ENCODE assay signal across 1 cellular context in the genomic region with DNA sequence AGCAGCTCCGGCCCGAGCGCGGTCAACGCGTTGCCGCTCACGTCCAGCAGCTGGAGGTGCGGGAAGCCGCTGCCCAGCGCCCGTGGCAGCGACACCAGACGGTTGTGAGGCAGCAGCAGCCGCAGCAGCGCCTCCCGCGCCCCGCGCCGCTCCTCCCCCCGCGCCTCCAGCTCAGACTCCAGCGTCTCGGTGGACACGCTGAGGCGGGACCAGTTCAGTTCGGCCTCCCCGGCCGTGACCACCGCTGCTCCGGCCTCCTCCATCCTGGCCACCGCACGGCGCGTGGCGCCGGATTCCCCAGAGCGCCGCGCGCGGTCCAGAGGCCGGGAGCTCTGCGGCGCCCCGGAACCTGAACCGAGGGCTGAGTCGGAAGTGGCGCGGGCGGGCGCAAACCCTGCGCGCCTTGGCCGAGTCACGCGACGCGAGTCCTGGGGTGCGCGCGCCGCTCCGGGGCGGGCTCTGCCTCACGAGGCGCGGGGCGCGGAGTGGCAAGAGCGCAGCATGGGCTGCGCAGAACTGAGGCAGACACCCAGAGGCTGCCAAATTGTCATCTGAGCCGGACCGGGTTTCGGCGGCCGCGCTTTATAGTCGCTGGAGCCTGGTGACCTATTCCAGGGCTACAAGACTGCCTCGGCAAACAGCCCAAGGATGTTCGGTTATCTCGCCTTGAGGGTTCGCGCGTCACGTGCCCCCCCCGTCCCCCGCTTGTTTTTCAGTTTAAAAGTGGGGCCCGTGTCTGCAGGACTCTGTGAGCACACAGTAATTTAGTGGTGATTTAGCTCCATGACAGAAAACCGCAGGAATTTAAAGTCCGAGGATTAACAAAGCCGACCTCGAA.
TF ChIP-seq lines count a peak whose summit lies in the region.

A gene (minus strand): TSS at position 374 of the 838 bp plus-strand sequence. CDS start 111 bp downstream, at position 263.

TF ChIP-seq in HepG2, 621 proteins besides CTCF, POLR2A, EP300 and RAD21 (continued from another document and continues in another):
- TF ChIP-seq, protein P1, sequence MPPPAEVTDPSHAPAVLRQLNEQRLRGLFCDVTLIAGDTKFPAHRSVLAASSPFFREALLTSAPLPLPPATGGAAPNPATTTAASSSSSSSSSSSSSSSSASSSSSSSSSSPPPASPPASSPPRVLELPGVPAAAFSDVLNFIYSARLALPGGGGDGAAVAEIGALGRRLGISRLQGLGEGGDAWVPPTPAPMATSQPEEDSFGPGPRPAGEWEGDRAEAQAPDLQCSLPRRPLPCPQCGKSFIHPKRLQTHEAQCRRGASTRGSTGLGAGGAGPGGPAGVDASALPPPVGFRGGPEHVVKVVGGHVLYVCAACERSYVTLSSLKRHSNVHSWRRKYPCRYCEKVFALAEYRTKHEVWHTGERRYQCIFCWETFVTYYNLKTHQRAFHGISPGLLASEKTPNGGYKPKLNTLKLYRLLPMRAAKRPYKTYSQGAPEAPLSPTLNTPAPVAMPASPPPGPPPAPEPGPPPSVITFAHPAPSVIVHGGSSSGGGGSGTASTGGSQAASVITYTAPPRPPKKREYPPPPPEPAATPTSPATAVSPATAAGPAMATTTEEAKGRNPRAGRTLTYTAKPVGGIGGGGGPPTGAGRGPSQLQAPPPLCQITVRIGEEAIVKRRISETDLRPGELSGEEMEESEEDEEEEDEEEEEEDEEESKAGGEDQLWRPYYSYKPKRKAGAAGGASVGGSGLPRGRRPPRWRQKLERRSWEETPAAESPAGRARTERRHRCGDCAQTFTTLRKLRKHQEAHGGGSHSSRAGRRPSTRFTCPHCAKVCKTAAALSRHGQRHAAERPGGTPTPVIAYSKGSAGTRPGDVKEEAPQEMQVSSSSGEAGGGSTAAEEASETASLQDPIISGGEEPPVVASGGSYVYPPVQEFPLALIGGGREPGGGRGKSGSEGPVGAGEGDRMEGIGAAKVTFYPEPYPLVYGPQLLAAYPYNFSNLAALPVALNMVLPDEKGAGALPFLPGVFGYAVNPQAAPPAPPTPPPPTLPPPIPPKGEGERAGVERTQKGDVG (CRISPR knock-in tag; IDR thresholded peaks at IDR 0.05; ENCODE audit: borderline replicate concordance) = peak; percentile 60; the same call in 1 of the 2 replicates
- TF ChIP-seq ZNF251 (CRISPR knock-in tag; IDR thresholded peaks at IDR 0.05) (no peak; the same call in 1 of the 2 replicates), POLR2AphosphoS2 (IDR thresholded peaks at IDR 0.05; ENCODE audit: low read depth, low read length) (no peak), ZNF446 (CRISPR knock-in tag; IDR thresholded peaks at IDR 0.05) (peak; percentile 58; the same call in 1 of the 2 replicates), KAT2B (IDR thresholded peaks at IDR 0.05; ENCODE audit: borderline replicate concordance, low read depth, low read length) (no peak), ZFX (CRISPR knock-in tag; IDR thresholded peaks at IDR 0.05; ENCODE audit: low read depth) (peak; percentile 97), MYC (CRISPR knock-in tag; IDR thresholded peaks at IDR 0.05; ENCODE audit: borderline replicate concordance) (peak; percentile 96), HDAC2 (CRISPR knock-in tag; IDR thresholded peaks at IDR 0.05) (peak; percentile 37), ZNF790 (CRISPR knock-in tag; IDR thresholded peaks at IDR 0.05; ENCODE audit: borderline replicate concordance) (peak; percentile 75), ZNF33B (CRISPR knock-in tag; IDR thresholded peaks at IDR 0.05) (peak; percentile 60; the same call in 1 of the 2 replicates), ZNF12 (CRISPR knock-in tag; IDR thresholded peaks at IDR 0.05) (no peak), ATM (IDR thresholded peaks at IDR 0.05; ENCODE audit: borderline replicate concordance) (no peak), ZNF460 (CRISPR knock-in tag; IDR thresholded peaks at IDR 0.05; ENCODE audit: borderline replicate concordance) (no peak), KLF6 (CRISPR knock-in tag; IDR thresholded peaks at IDR 0.05) (peak; percentile 91; the same call in 1 of the 2 replicates), ISL2 (CRISPR knock-in tag; IDR thresholded peaks at IDR 0.05) (peak; percentile 67; the same call in 1 of the 2 replicates), RBAK (CRISPR knock-in tag; IDR thresholded peaks at IDR 0.05) (no peak), U2AF1 (optimal IDR thresholded peaks at IDR 0.05; ENCODE audit: low read depth, low read length) (peak; percentile 35), ZNF841 (CRISPR knock-in tag; IDR thresholded peaks at IDR 0.05; ENCODE audit: borderline replicate concordance) (peak; percentile 80; the same call in 1 of the 2 replicates), ZNF572 (CRISPR knock-in tag; IDR thresholded peaks at IDR 0.05) (no peak), ZNF10 (CRISPR knock-in tag; IDR thresholded peaks at IDR 0.05; ENCODE audit: borderline replicate concordance, low read depth) (no peak), ZNF343 (CRISPR knock-in tag; IDR thresholded peaks at IDR 0.05) (peak; percentile 41; the same call in 1 of the 2 replicates), ESRRA (CRISPR knock-in tag; IDR thresholded peaks at IDR 0.05; ENCODE audit: low read depth) (no peak), ZNF451 (CRISPR knock-in tag; IDR thresholded peaks at IDR 0.05) (peak; percentile 79), ZBTB3 (CRISPR knock-in tag; IDR thresholded peaks at IDR 0.05; ENCODE audit: borderline replicate concordance, low read depth) (peak; percentile 96; the same call in 1 of the 2 replicates), SRY (CRISPR knock-in tag; IDR thresholded peaks at IDR 0.05) (peak; percentile 86; the same call in 1 of the 2 replicates), PAWR (CRISPR knock-in tag; IDR thresholded peaks at IDR 0.05; ENCODE audit: borderline replicate concordance) (0 out of 2 replicates have a peak, but pooled peaks have one; percentile 78), NONO (IDR thresholded peaks at IDR 0.05) (no peak), NONO (CRISPR knock-in tag; conservative IDR thresholded peaks at IDR 0.05) (peak; percentile 93), ZNF644 (CRISPR knock-in tag; IDR thresholded peaks at IDR 0.05; ENCODE audit: low read depth) (no peak)
- TF ChIP-seq, protein P2, sequence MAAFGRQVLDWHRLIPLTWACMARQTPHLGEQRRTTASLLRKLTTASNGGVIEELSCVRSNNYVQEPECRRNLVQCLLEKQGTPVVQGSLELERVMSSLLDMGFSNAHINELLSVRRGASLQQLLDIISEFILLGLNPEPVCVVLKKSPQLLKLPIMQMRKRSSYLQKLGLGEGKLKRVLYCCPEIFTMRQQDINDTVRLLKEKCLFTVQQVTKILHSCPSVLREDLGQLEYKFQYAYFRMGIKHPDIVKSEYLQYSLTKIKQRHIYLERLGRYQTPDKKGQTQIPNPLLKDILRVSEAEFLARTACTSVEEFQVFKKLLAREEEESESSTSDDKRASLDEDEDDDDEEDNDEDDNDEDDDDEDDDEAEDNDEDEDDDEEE (CRISPR knock-in tag; IDR thresholded peaks at IDR 0.05) = peak; percentile 45; the same call in 1 of the 2 replicates
- TF ChIP-seq, protein P3, sequence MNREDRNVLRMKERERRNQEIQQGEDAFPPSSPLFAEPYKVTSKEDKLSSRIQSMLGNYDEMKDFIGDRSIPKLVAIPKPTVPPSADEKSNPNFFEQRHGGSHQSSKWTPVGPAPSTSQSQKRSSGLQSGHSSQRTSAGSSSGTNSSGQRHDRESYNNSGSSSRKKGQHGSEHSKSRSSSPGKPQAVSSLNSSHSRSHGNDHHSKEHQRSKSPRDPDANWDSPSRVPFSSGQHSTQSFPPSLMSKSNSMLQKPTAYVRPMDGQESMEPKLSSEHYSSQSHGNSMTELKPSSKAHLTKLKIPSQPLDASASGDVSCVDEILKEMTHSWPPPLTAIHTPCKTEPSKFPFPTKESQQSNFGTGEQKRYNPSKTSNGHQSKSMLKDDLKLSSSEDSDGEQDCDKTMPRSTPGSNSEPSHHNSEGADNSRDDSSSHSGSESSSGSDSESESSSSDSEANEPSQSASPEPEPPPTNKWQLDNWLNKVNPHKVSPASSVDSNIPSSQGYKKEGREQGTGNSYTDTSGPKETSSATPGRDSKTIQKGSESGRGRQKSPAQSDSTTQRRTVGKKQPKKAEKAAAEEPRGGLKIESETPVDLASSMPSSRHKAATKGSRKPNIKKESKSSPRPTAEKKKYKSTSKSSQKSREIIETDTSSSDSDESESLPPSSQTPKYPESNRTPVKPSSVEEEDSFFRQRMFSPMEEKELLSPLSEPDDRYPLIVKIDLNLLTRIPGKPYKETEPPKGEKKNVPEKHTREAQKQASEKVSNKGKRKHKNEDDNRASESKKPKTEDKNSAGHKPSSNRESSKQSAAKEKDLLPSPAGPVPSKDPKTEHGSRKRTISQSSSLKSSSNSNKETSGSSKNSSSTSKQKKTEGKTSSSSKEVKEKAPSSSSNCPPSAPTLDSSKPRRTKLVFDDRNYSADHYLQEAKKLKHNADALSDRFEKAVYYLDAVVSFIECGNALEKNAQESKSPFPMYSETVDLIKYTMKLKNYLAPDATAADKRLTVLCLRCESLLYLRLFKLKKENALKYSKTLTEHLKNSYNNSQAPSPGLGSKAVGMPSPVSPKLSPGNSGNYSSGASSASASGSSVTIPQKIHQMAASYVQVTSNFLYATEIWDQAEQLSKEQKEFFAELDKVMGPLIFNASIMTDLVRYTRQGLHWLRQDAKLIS (CRISPR knock-in tag; IDR thresholded peaks at IDR 0.05) = no peak; the same call in 1 of the 2 replicates
- TF ChIP-seq, protein P4, sequence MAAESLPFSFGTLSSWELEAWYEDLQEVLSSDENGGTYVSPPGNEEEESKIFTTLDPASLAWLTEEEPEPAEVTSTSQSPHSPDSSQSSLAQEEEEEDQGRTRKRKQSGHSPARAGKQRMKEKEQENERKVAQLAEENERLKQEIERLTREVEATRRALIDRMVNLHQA (CRISPR knock-in tag; IDR thresholded peaks at IDR 0.05) = no peak
- TF ChIP-seq, protein P5, sequence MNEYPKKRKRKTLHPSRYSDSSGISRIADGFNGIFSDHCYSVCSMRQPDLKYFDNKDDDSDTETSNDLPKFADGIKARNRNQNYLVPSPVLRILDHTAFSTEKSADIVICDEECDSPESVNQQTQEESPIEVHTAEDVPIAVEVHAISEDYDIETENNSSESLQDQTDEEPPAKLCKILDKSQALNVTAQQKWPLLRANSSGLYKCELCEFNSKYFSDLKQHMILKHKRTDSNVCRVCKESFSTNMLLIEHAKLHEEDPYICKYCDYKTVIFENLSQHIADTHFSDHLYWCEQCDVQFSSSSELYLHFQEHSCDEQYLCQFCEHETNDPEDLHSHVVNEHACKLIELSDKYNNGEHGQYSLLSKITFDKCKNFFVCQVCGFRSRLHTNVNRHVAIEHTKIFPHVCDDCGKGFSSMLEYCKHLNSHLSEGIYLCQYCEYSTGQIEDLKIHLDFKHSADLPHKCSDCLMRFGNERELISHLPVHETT (CRISPR knock-in tag; conservative IDR thresholded peaks at IDR 0.05) = peak; percentile 33; the same call in 1 of the 2 replicates
- TF ChIP-seq, protein P6, sequence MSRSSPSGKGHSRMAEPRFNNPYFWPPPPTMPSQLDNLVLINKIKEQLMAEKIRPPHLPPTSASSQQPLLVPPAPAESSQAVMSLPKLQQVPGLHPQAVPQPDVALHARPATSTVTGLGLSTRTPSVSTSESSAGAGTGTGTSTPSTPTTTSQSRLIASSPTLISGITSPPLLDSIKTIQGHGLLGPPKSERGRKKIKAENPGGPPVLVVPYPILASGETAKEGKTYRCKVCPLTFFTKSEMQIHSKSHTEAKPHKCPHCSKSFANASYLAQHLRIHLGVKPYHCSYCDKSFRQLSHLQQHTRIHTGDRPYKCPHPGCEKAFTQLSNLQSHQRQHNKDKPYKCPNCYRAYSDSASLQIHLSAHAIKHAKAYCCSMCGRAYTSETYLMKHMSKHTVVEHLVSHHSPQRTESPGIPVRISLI (CRISPR knock-in tag; IDR thresholded peaks at IDR 0.05; ENCODE audit: borderline replicate concordance) = no peak; the same call in 1 of the 2 replicates
- TF ChIP-seq, protein P7, sequence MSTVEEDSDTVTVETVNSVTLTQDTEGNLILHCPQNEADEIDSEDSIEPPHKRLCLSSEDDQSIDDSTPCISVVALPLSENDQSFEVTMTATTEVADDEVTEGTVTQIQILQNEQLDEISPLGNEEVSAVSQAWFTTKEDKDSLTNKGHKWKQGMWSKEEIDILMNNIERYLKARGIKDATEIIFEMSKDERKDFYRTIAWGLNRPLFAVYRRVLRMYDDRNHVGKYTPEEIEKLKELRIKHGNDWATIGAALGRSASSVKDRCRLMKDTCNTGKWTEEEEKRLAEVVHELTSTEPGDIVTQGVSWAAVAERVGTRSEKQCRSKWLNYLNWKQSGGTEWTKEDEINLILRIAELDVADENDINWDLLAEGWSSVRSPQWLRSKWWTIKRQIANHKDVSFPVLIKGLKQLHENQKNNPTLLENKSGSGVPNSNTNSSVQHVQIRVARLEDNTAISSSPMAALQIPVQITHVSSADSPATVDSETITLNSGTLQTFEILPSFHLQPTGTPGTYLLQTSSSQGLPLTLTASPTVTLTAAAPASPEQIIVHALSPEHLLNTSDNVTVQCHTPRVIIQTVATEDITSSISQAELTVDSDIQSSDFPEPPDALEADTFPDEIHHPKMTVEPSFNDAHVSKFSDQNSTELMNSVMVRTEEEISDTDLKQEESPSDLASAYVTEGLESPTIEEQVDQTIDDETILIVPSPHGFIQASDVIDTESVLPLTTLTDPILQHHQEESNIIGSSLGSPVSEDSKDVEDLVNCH (CRISPR knock-in tag; IDR thresholded peaks at IDR 0.05) = 0 out of 2 replicates have a peak, but pooled peaks have one; percentile 51
- TF ChIP-seq, protein P8, sequence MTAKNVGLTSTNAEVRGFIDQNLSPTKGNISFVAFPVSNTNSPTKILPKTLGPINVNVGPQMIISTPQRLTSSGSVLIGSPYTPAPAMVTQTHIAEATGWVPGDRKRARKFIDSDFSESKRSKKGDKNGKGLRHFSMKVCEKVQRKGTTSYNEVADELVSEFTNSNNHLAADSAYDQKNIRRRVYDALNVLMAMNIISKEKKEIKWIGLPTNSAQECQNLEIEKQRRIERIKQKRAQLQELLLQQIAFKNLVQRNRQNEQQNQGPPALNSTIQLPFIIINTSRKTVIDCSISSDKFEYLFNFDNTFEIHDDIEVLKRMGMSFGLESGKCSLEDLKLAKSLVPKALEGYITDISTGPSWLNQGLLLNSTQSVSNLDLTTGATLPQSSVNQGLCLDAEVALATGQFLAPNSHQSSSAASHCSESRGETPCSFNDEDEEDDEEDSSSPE (CRISPR knock-in tag; IDR thresholded peaks at IDR 0.05) = peak; percentile 93
- TF ChIP-seq, protein P9, sequence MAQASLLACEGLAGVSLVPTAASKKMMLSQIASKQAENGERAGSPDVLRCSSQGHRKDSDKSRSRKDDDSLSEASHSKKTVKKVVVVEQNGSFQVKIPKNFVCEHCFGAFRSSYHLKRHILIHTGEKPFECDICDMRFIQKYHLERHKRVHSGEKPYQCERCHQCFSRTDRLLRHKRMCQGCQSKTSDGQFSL (CRISPR knock-in tag; IDR thresholded peaks at IDR 0.05) = peak; percentile 71; the same call in 1 of the 2 replicates
